ENCODE assay signal across 26 cellular contexts in genomic region chr1:13976485-13976884, GRCh38.
"Had no signal": no experiment of that assay in that cellular context is flagged by ENCODE, and none has a peak within 500 bp of the region (broad histone marks: within the 10 kb centered on the region; RNA-seq: fewer than 3 reads in every experiment).

No MANE protein-coding gene starts in this region.

- H3K9ac ChIP-seq: neural progenitor cell, parathyroid adenoma had no signal

- H3K36me3 Mint-ChIP-seq: neural progenitor cell; stimulated activated effector memory CD8-positive, alpha-beta T cell treated with anti-CD3 and anti-CD28 coated beads, Interleukin-12 subunit alpha, Interleukin-12 subunit beta, amount 100 ng/mL, for 72 hours had no signal

- H3K4me2 ChIP-seq: neural progenitor cell had no signal

- H2AFZ ChIP-seq: neural progenitor cell, parathyroid adenoma had no signal

- H3K27me3 ChIP-seq: neural progenitor cell, ovary, right lobe of liver, sigmoid colon, stomach, thyroid gland, tibial nerve, upper lobe of left lung, vagina had no signal

- H3K27ac ChIP-seq: neural progenitor cell, ovary, parathyroid adenoma, psoas muscle, right lobe of liver, sigmoid colon, stomach, thoracic aorta, thyroid gland, tibial nerve, upper lobe of left lung, vagina had no signal

- H3K79me2 ChIP-seq: parathyroid adenoma had no signal

- ATAC-seq: psoas muscle; right cardiac atrium; right lobe of liver; stimulated activated effector memory CD8-positive, alpha-beta T cell treated with anti-CD3 and anti-CD28 coated beads, Interleukin-12 subunit alpha, Interleukin-12 subunit beta, amount 100 ng/mL, for 72 hours; stimulated activated naive B cell treated with anti-CD40 and anti-IgM and Interleukin-4, amounts not matched to agents 10 μg/mL and 1 μg/mL and 100 μg/mL, for 72 hours had no signal

- H3K4me3 Mint-ChIP-seq: nephron; neural progenitor cell; stimulated activated effector memory CD8-positive, alpha-beta T cell treated with anti-CD3 and anti-CD28 coated beads, Interleukin-12 subunit alpha, Interleukin-12 subunit beta, amount 100 ng/mL, for 72 hours; stimulated activated naive B cell treated with anti-CD40 and anti-IgM and Interleukin-4, amounts not matched to agents 10 μg/mL and 1 μg/mL and 100 μg/mL, for 72 hours; stimulated activated naive CD8-positive, alpha-beta T cell treated with anti-CD3 and anti-CD28 coated beads, Interleukin-15, Interleukin-2, amounts not matched to agents 100 ng/mL and 50 ng/mL, for 24 hours had no signal

- H3K9me3 ChIP-seq: ovary, psoas muscle, right lobe of liver, thoracic aorta, thyroid gland, vagina had no signal

- H3K4me3 ChIP-seq: neural progenitor cell, ovary, psoas muscle, right lobe of liver, sigmoid colon, stomach, thoracic aorta, thyroid gland, tibial nerve, upper lobe of left lung, vagina had no signal

- H3K4me1 Mint-ChIP-seq: nephron; neural progenitor cell; stimulated activated effector memory CD8-positive, alpha-beta T cell treated with anti-CD3 and anti-CD28 coated beads, Interleukin-12 subunit alpha, Interleukin-12 subunit beta, amount 100 ng/mL, for 72 hours; stimulated activated naive B cell treated with anti-CD40 and anti-IgM and Interleukin-4, amounts not matched to agents 10 μg/mL and 1 μg/mL and 100 μg/mL, for 72 hours had no signal

- H3K36me3 ChIP-seq: neural progenitor cell, ovary, right lobe of liver, sigmoid colon, stomach, thoracic aorta, thyroid gland, tibial nerve, upper lobe of left lung, vagina had no signal

- H3K27ac Mint-ChIP-seq: nephron; neural progenitor cell; progenitor cell of endocrine pancreas; stimulated activated effector memory CD8-positive, alpha-beta T cell treated with anti-CD3 and anti-CD28 coated beads, Interleukin-12 subunit alpha, Interleukin-12 subunit beta, amount 100 ng/mL, for 72 hours; stimulated activated naive B cell treated with anti-CD40 and anti-IgM and Interleukin-4, amounts not matched to agents 10 μg/mL and 1 μg/mL and 100 μg/mL, for 72 hours; stimulated activated naive CD8-positive, alpha-beta T cell treated with anti-CD3 and anti-CD28 coated beads, Interleukin-15, Interleukin-2, amounts not matched to agents 100 ng/mL and 50 ng/mL, for 24 hours had no signal

- DNase-seq: occipital lobe; ovary; posterior cingulate gyrus; psoas muscle; right cardiac atrium; right lobe of liver; sigmoid colon; small intestine; stimulated activated CD4-positive, alpha-beta T cell treated with anti-CD3 and anti-CD28 coated beads, Interleukin-15, amount 100 ng/mL, for 24 hours; stimulated activated CD4-positive, alpha-beta T cell treated with anti-CD3 and anti-CD28 coated beads, Interleukin-2, amount 100 ng/mL, for 24 hours; stimulated activated CD4-positive, alpha-beta T cell treated with anti-CD3 and anti-CD28 coated beads, Interleukin-2, amount 100 ng/mL, for 48 hours; stimulated activated CD4-positive, alpha-beta T cell treated with anti-CD3 and anti-CD28 coated beads, Interleukin-4, amount 100 ng/mL, for 24 hours; stimulated activated naive B cell treated with anti-CD40 and anti-IgM and Interleukin-4, amounts not matched to agents 10 μg/mL and 1 μg/mL and 100 μg/mL, for 72 hours; stimulated activated naive CD4-positive, alpha-beta T cell treated with Interleukin-2 at 50 U/mL for 16 hours; stomach; thyroid gland; upper lobe of left lung had no signal

- H3K4me1 ChIP-seq: neural progenitor cell, parathyroid adenoma, psoas muscle, right lobe of liver, sigmoid colon, stomach, thyroid gland, tibial nerve, upper lobe of left lung, vagina had no signal
